Comparison of ENCODE assay signal across 21 cellular contexts in genomic region chr2:181120625-181121024, GRCh38.
DNase-seq lines count a peak whose midpoint lies in the region; ATAC-seq, FAIRE-seq and TF ChIP-seq lines count a peak whose summit lies in the region.
"Had no signal": no experiment of that assay in that cellular context is flagged by ENCODE, and none has a peak within 500 bp of the region (broad histone marks: within the 10 kb centered on the region; RNA-seq: fewer than 3 reads in every experiment).

No MANE protein-coding gene starts in this region.

- POLR2A ChIA-PET in CD4-positive, alpha-beta T cell (lab: Charles Lee): interaction anchor here (1.4 kb wide), 1 partner anchor 16 kb away, joined by 3 read pairs; no protein-coding TSS in a partner anchor
- POLR2A ChIA-PET in HCT116 (lab: Charles Lee): no interaction called here
- POLR2A ChIA-PET in naive thymus-derived CD4-positive, alpha-beta T cell (lab: Charles Lee): interaction anchor here (1.2 to 1.7 kb wide), 2 partner anchors 21 to 186 kb away, joined by 3 to 6 read pairs; no protein-coding TSS in a partner anchor

- peak; percentile 76 for FAIRE-seq in astrocyte (lab: Jason Lieb, UNC)
- FAIRE-seq: G401.6 had no signal

- intact Hi-C loops in CD4-positive, alpha-beta T cell (cut with DNase I, micrococcal nuclease): loop anchor here in 1 of 2 experiments (5.0 to 10.0 kb wide), 3 partner anchors 54 to 337 kb away; partner anchors contain the start of gene ITGA4
- intact Hi-C loops in HCT116 (cut with micrococcal nuclease): no loop called here
- intact Hi-C loops in naive thymus-derived CD4-positive, alpha-beta T cell (cut with micrococcal nuclease): loop anchor here in 1 of 2 donors (5.0 kb wide), 3 partner anchors 57 to 138 kb away; partner anchors contain the start of gene UBE2E3

- H3K9ac ChIP-seq in HCT116 (ENCODE audit: low read length) (no peak overlapping the region), astrocyte (ENCODE audit: low read length) (no peak overlapping the region)

- no peaks in the 10 kb centered on the region for H3K79me2 ChIP-seq in HCT116 (ENCODE audit: insufficient read depth, low read length)
- no peaks in the 10 kb centered on the region for H3K79me2 ChIP-seq in astrocyte (ENCODE audit: insufficient read depth, low read length)

- BruUV-seq in HCT116 (replicated peaks; lab: Mats Ljungman, UMichigan): no TSS peak

- no peaks in the 10 kb centered on the region for H3K27me3 ChIP-seq in CD4-positive, alpha-beta T cell (ENCODE audit: control insufficient read depth, insufficient read depth, low read length)
- H3K27me3 ChIP-seq in HCT116 (ENCODE audit: insufficient read depth, low read length) (no peaks in the 10 kb centered on the region), astrocyte (ENCODE audit: insufficient read depth, low read length) (no peaks in the 10 kb centered on the region)
- H3K27me3 ChIP-seq in naive thymus-derived CD4-positive, alpha-beta T cell (ENCODE audit: control insufficient read depth in 2 of 2, insufficient read depth in 2 of 2, low read length in 2 of 2): no peaks in the 10 kb centered on the region
- H3K27me3 ChIP-seq: adrenal gland, heart left ventricle had no signal

- TF ChIP-seq POLR2A in HCT116 (IDR thresholded peaks at IDR 0.05; ENCODE audit: borderline replicate concordance, extremely low read depth, insufficient read depth, insufficient read length): no peak

- no peak for ATAC-seq in CD4-positive, alpha-beta T cell (ENCODE audit: poor library complexity)
- no peak for ATAC-seq in HCT116
- ATAC-seq in naive thymus-derived CD4-positive, alpha-beta T cell: no peak
- ATAC-seq in GM18870 (IDR thresholded peaks at IDR 0.05; ENCODE audit: unreplicated experiment): no peak
- ATAC-seq: heart left ventricle, mucosa of descending colon, Panc1 had no signal

- H3K4me1 Mint-ChIP-seq in CD4-positive, alpha-beta T cell (ENCODE audit: low read depth): peaks cover 51% of the 10 kb centered on the region
- H3K4me1 Mint-ChIP-seq in astrocyte (ENCODE audit: low read depth, unreplicated experiment): peaks cover 15% of the 10 kb centered on the region
- peaks cover 21 to 71% (median 64%) of the 10 kb centered on the region in 7 donors for H3K4me1 Mint-ChIP-seq in naive thymus-derived CD4-positive, alpha-beta T cell

- H3K4me3 ChIP-seq in HCT116 (replicated peaks in 1 of 2; ENCODE audit: low read depth in 1 of 2, low read length in 2 of 2) (no peak overlapping the region), astrocyte (ENCODE audit: insufficient read depth, low read depth, low read length) (no peak overlapping the region)
- no peak overlapping the region for H3K4me3 ChIP-seq in naive thymus-derived CD4-positive, alpha-beta T cell (ENCODE audit: low read length)
- H3K4me3 ChIP-seq: adrenal gland, HAP-1, heart left ventricle, mucosa of descending colon had no signal

- H3K4me2 ChIP-seq in HCT116 (ENCODE audit: low read length) (peak overlapping the region; percentile 5; the same call in 1 of the 2 replicates), astrocyte (ENCODE audit: low read length) (no peak overlapping the region)

- no peaks in the 10 kb centered on the region for H3K27me3 Mint-ChIP-seq in CD4-positive, alpha-beta T cell
- no peaks in the 10 kb centered on the region for H3K27me3 Mint-ChIP-seq in astrocyte (ENCODE audit: low read depth, unreplicated experiment)
- H3K27me3 Mint-ChIP-seq in naive thymus-derived CD4-positive, alpha-beta T cell: no peaks in the 10 kb centered on the region
- H3K27me3 Mint-ChIP-seq: activated CD4-positive, alpha-beta T cell treated with anti-CD3 and anti-CD28 coated beads, Interleukin-2, amount 10 ng/mL, durations not matched to agents 24 days and 14 days had no signal

- H4K20me1 ChIP-seq in HCT116 (ENCODE audit: insufficient read depth): no peaks in the 10 kb centered on the region
- no peaks in the 10 kb centered on the region for H4K20me1 ChIP-seq in astrocyte (ENCODE audit: insufficient read depth, low read length)

- H3K27ac ChIP-seq in CD4-positive, alpha-beta T cell (ENCODE audit: low read depth, low read length): no peak overlapping the region
- H3K27ac ChIP-seq in HCT116 (ENCODE audit: low read depth, low read length) (no peak overlapping the region), astrocyte (ENCODE audit: low read depth, low read length) (no peak overlapping the region)
- H3K27ac ChIP-seq in naive thymus-derived CD4-positive, alpha-beta T cell (ENCODE audit: low read depth, low read length): no peak overlapping the region
- H3K27ac ChIP-seq: adrenal gland, heart left ventricle had no signal

- CTCF ChIA-PET in CD4-positive, alpha-beta T cell (lab: Charles Lee): interaction anchor here (1.3 kb wide), 1 partner anchor 32 kb away, joined by 4 read pairs; no protein-coding TSS in a partner anchor
- CTCF ChIA-PET in HCT116 (lab: Charles Lee): no interaction called here
- CTCF ChIA-PET in naive thymus-derived CD4-positive, alpha-beta T cell (lab: Charles Lee): interaction anchor here (4.1 kb wide), 1 partner anchor 16 kb away, joined by 25 read pairs; no protein-coding TSS in a partner anchor

- H3K36me3 ChIP-seq in HCT116 (ENCODE audit: control insufficient read depth in 1 of 2, insufficient read depth in 2 of 2, low read length in 2 of 2): no peaks in the 10 kb centered on the region
- H3K36me3 ChIP-seq in astrocyte (ENCODE audit: insufficient read depth, low read length): no peaks in the 10 kb centered on the region
- H3K36me3 ChIP-seq in naive thymus-derived CD4-positive, alpha-beta T cell (ENCODE audit: control insufficient read depth in 2 of 3, insufficient read depth in 3 of 3, low read length in 3 of 3): no peaks in the 10 kb centered on the region
- H3K36me3 ChIP-seq: adrenal gland, HAP-1, heart left ventricle had no signal

- DNase-seq in CD4-positive, alpha-beta T cell: no peak
- DNase-seq in HCT116 (ENCODE audit: low read depth, low spot score) (no peak), astrocyte (ENCODE audit: low read depth) (peak; percentile 40), NCI-H146 treated with DMSO at 0.1 percent for 48 hours (lab: John Stamatoyannopoulos, UW; ENCODE audit: unreplicated experiment) (no peak), NCI-H146 (lab: John Stamatoyannopoulos, UW) (no peak), NCI-H526 (lab: John Stamatoyannopoulos, UW) (no peak)
- no peak for DNase-seq in naive thymus-derived CD4-positive, alpha-beta T cell
- DNase-seq: activated CD4-positive, alpha-beta T cell treated with anti-CD3 and anti-CD28 coated beads, Interleukin-2, amount 10 ng/mL, durations not matched to agents 24 days and 14 days; adrenal gland; effector CD8-positive, alpha-beta T cell; heart left ventricle; MM.1S; mucosa of descending colon; NCI-H1694 treated with DMSO at 0.1 percent for 48 hours; NCI-H2227 treated with DMSO at 0.1 percent for 48 hours; NCI-H82 had no signal

- TF ChIP-seq CTCF in CD4-positive, alpha-beta T cell (IDR thresholded peaks at IDR 0.05): no peak
- TF ChIP-seq CTCF in HCT116 (IDR thresholded peaks at IDR 0.05 in 2 of 3, conservative IDR thresholded peaks at IDR 0.05 in 1 of 3; ENCODE audit: borderline replicate concordance in 1 of 3, insufficient read depth in 1 of 3, low read depth in 2 of 3, low read length in 2 of 3) (no peak), astrocyte (IDR thresholded peaks at IDR 0.05; ENCODE audit: insufficient read depth, low read depth, low read length) (no peak)

- no peak overlapping the region for H3K4me3 Mint-ChIP-seq in CD4-positive, alpha-beta T cell
- H3K4me3 Mint-ChIP-seq in astrocyte (ENCODE audit: unreplicated experiment): no peak overlapping the region
- H3K4me3 Mint-ChIP-seq in naive thymus-derived CD4-positive, alpha-beta T cell: peak overlapping the region in 5 of 10 donors; percentile 2 to 55 (median 12)
- H3K4me3 Mint-ChIP-seq: activated CD4-positive, alpha-beta T cell treated with anti-CD3 and anti-CD28 coated beads, Interleukin-2, amount 10 ng/mL, durations not matched to agents 24 days and 14 days had no signal

- RAD21 ChIA-PET in HCT116 (lab: Charles Lee; ENCODE audit: low non-redundant PET in 1 of 2, low total read pairs in 2 of 2, uncharacterized antibody in 2 of 2, unreplicated experiment in 2 of 2): no interaction called here

- H3K9me3 ChIP-seq in CD4-positive, alpha-beta T cell (ENCODE audit: control insufficient read depth, low read length): no peaks in the 10 kb centered on the region
- H3K9me3 ChIP-seq in HCT116 (ENCODE audit: control insufficient read depth in 1 of 2, insufficient read depth in 1 of 2, low read depth in 1 of 2, low read length in 2 of 2): no peaks in the 10 kb centered on the region
- H3K9me3 ChIP-seq in astrocyte (ENCODE audit: insufficient read depth, low read depth, low read length): no peaks in the 10 kb centered on the region
- no peaks in the 10 kb centered on the region for H3K9me3 ChIP-seq in naive thymus-derived CD4-positive, alpha-beta T cell (ENCODE audit: control insufficient read depth in 2 of 3, low read length in 3 of 3)
- H3K9me3 ChIP-seq: adrenal gland, HAP-1, heart left ventricle, mucosa of descending colon had no signal

- H3K27ac Mint-ChIP-seq in CD4-positive, alpha-beta T cell: peak overlapping the region; percentile 11
- H3K27ac Mint-ChIP-seq in astrocyte (ENCODE audit: unreplicated experiment): no peak overlapping the region
- peak overlapping the region in 7 of 9 donors; percentile 26 to 86 (median 80) for H3K27ac Mint-ChIP-seq in naive thymus-derived CD4-positive, alpha-beta T cell
- H3K27ac Mint-ChIP-seq: activated CD4-positive, alpha-beta T cell treated with anti-CD3 and anti-CD28 coated beads, Interleukin-2, amount 10 ng/mL, durations not matched to agents 24 days and 14 days; activated T-helper 2 cell treated with anti-CD3 and anti-CD28 coated beads, Interferon-gamma antibody, Interleukin-2, Interleukin-4, amounts not matched to agents 10 μg/mL and 5 μg/mL and 100 μg/mL, durations not matched to agents 14 hours and 24 hours and 36 hours had no signal

- H3K9me3 Mint-ChIP-seq in CD4-positive, alpha-beta T cell: no peaks in the 10 kb centered on the region
- H3K9me3 Mint-ChIP-seq in astrocyte (ENCODE audit: unreplicated experiment): no peaks in the 10 kb centered on the region
- peaks cover 0 to 16% (median 4%) of the 10 kb centered on the region in 11 donors for H3K9me3 Mint-ChIP-seq in naive thymus-derived CD4-positive, alpha-beta T cell

- TF ChIP-seq RAD21 in HCT116 (IDR thresholded peaks at IDR 0.05; ENCODE audit: low read depth): no peak

- H3K4me1 ChIP-seq in HCT116 (ENCODE audit: control insufficient read depth in 1 of 2, insufficient read depth in 2 of 2, low read length in 2 of 2) (peaks cover 0 to 7% of the 10 kb centered on the region in 2 experiments; a peak in 1 of 4 replicates), astrocyte (ENCODE audit: insufficient read depth, low read length) (peaks cover 10% of the 10 kb centered on the region)
- peaks cover 20% of the 10 kb centered on the region in 2 donors for H3K4me1 ChIP-seq in naive thymus-derived CD4-positive, alpha-beta T cell (ENCODE audit: control insufficient read depth in 2 of 2, insufficient read depth in 2 of 2, low read length in 2 of 2)
- H3K4me1 ChIP-seq: adrenal gland, heart left ventricle had no signal

- H3K9me2 ChIP-seq in HCT116 (ENCODE audit: insufficient read depth): no peaks in the 10 kb centered on the region

- H3K36me3 Mint-ChIP-seq in CD4-positive, alpha-beta T cell (ENCODE audit: low read depth): no peaks in the 10 kb centered on the region
- no peaks in the 10 kb centered on the region for H3K36me3 Mint-ChIP-seq in astrocyte (ENCODE audit: low read depth, unreplicated experiment)
- H3K36me3 Mint-ChIP-seq in naive thymus-derived CD4-positive, alpha-beta T cell: peaks cover 4 to 41% (median 9%) of the 10 kb centered on the region in 5 donors

- H2AFZ ChIP-seq in HCT116 (ENCODE audit: low read depth, low read length, poor library complexity, severe bottlenecking) (no peak overlapping the region), astrocyte (ENCODE audit: low read depth, low read length) (no peak overlapping the region)
